In the genomic region with DNA sequence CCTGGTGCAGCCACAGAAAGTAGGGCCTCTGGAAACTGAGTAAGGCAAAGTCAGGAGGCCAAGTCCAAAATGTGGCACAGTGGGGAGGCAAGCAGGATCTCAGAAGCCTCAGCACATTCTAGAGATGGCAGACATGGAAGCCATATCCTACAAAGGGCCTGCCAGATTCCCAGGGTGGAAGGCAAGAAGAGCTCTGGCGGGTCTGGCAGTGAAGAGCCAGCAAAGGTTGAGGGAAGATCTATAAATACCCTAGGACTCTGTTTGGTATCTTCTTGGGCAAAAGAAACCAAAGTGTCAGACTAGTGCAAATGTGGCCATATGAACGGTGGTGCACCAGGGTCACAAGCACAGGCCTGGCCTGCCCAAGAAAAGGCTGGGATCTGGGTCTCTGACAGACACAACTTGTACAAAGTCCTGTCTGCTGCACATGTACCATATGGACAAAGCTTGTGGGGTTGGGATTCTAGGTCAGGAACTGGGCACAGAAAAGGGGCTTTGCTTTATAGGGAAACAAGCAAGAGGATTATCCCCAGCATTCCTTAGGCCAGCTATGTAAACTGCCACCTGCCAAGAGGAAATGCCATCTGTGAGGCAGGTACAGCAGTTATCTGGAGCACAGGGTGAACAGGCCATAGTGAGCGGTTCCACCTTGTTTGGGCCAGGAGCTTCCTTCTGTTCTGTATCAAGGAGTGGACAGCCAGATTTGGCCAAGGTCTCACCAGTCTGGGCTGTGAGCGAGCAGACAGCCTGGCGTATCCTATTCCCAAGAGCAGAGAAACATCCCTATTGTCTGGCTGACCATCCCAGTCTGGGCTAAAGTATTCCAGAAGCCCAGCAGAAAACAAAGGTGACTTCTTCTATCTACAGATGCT, we compare ENCODE assay signal across 17 cellular contexts. TPM values are rescaled to one million over a fixed set of nuclear protein-coding genes. Genes with fewer than 3 reads are reported as not detected.
A peak's percentile ranks its signal among the peaks of the same experiment; 100 is the strongest.
DNase-seq lines count a peak whose midpoint lies in the region; ATAC-seq and TF ChIP-seq lines count a peak whose summit lies in the region.
"Had no signal": no experiment of that assay in that cellular context is flagged by ENCODE, and none has a peak within 500 bp of the region (broad histone marks: within the 10 kb centered on the region; RNA-seq: fewer than 3 reads in every experiment).

No MANE protein-coding gene starts in this region.

- 47 to 76% (median 52%) methylated on average over 5 of the region's 5 CpGs for WGBS in psoas muscle, 3 donors

- in situ Hi-C loops in HAP-1 (cut with MboI; ENCODE audit: low sequenced_read_pairs): no loop called here

- POLR2A ChIA-PET in HEK293 (lab: Yijun Ruan, JAX) (interaction anchor here (0.6 to 1.2 kb wide), 2 partner anchors 28 to 160 kb away, joined by 4 read pairs; no protein-coding TSS in a partner anchor), RWPE1 (lab: Yijun Ruan, JAX; ENCODE audit: low non-redundant PET) (interaction anchor here (0.6 kb wide), 1 partner anchor 10 kb away, joined by 5 read pairs; no protein-coding TSS in a partner anchor)

- ATAC-seq in psoas muscle: peak; percentile 41 to 59 (median 56)
- ATAC-seq: CD8-positive, alpha-beta T cell had no signal

- CTCF ChIA-PET in HEK293 (lab: Yijun Ruan, JAX): interaction anchor here (0.6 to 6.1 kb wide), 10 partner anchors 8 to 1388 kb away, joined by 3 to 54 read pairs (median 7); no protein-coding TSS in a partner anchor
- CTCF ChIA-PET in RWPE1 (lab: Yijun Ruan, JAX): no interaction called here

- intact Hi-C loops in psoas muscle (cut with DNase I): no loop called here

- H3K9me3 ChIP-seq in HEK293 (ENCODE audit: control insufficient read depth, insufficient read depth, low read depth, low read length) (no peaks in the 10 kb centered on the region), psoas muscle (no peaks in the 10 kb centered on the region), HAP-1 (no peaks in the 10 kb centered on the region)
- H3K9me3 ChIP-seq: BLaER1 treated with 17β-estradiol and CSF1 and Interleukin-3, amounts not matched to agents 10 nM and 100 nM; SK-N-SH had no signal

- H3K36me3 ChIP-seq in HEK293 (ENCODE audit: control insufficient read depth in 2 of 2, insufficient read depth in 1 of 2, low read length in 2 of 2) (peaks cover 9 to 29% of the 10 kb centered on the region in 2 experiments; a peak in 2 of 3 replicates), psoas muscle (ENCODE audit: insufficient read depth in 1 of 2, low read depth in 1 of 2) (peaks cover 6 to 98% of the 10 kb centered on the region in 2 donors), HAP-1 (replicated peaks) (peaks cover 9% of the 10 kb centered on the region)

- no peak for DNase-seq in RWPE1 (ENCODE audit: low spot score)
- peak; percentile 96 for DNase-seq in cerebellar cortex (ENCODE audit: low spot score)
- no peak for DNase-seq in psoas muscle
- no peak for DNase-seq in NCI-H1105 (lab: John Stamatoyannopoulos, UW)
- DNase-seq in superior temporal gyrus (ENCODE audit: extremely low spot score): no peak
- no peak for DNase-seq in HAP-1 (ENCODE audit: low spot score in 2 of 2)
- DNase-seq: Calu3; CD8-positive, alpha-beta T cell; IMR-90; NCI-H1436; NCI-H1930; OCI-M1; SHP77; SK-N-SH had no signal

- TF ChIP-seq CTCF in HEK293 (tag by site-specific recombination; IDR thresholded peaks at IDR 0.05): no peak
- no peak for TF ChIP-seq CTCF in RWPE1 (conservative IDR thresholded peaks at IDR 0.05; ENCODE audit: low read depth)
- no peak for TF ChIP-seq CTCF in psoas muscle (IDR thresholded peaks at IDR 0.05)

- H3K4me1 ChIP-seq in HEK293 (ENCODE audit: control insufficient read depth, insufficient read depth, low read length) (no peaks in the 10 kb centered on the region), psoas muscle (peaks cover 4% of the 10 kb centered on the region), HAP-1 (no peaks in the 10 kb centered on the region)
- H3K4me1 ChIP-seq: BLaER1 treated with 17β-estradiol and CSF1 and Interleukin-3, amounts not matched to agents 10 nM and 100 nM had no signal

- H3K27me3 ChIP-seq in psoas muscle (ENCODE audit: insufficient read depth in 3 of 3, low read length in 2 of 3): no peaks in the 10 kb centered on the region
- no peaks in the 10 kb centered on the region for H3K27me3 ChIP-seq in HAP-1 (ENCODE audit: low read depth)
- H3K27me3 ChIP-seq: BLaER1 treated with 17β-estradiol and CSF1 and Interleukin-3, amounts not matched to agents 10 nM and 100 nM had no signal

- H3K27ac ChIP-seq in HEK293 (ENCODE audit: extremely low read depth, low read depth, low read length) (no peak overlapping the region), RWPE1 (0 out of 2 replicates have a peak overlapping the region, but pooled peaks have one; percentile 4), psoas muscle (peak overlapping the region; percentile 54)
- H3K27ac ChIP-seq: BLaER1 treated with 17β-estradiol and CSF1 and Interleukin-3, amounts not matched to agents 10 nM and 100 nM had no signal

- no peak overlapping the region for H3K4me3 ChIP-seq in HEK293 (ENCODE audit: low read depth, low read length)
- H3K4me3 ChIP-seq in psoas muscle: no peak overlapping the region
- no peak overlapping the region for H3K4me3 ChIP-seq in HAP-1
- H3K4me3 ChIP-seq: BLaER1 treated with 17β-estradiol and CSF1 and Interleukin-3, amounts not matched to agents 10 nM and 100 nM; GM12878 had no signal

TF ChIP-seq in HEK293, 187 proteins besides CTCF, POLR2A, EP300 and RAD21:
- TF ChIP-seq, protein P1, sequence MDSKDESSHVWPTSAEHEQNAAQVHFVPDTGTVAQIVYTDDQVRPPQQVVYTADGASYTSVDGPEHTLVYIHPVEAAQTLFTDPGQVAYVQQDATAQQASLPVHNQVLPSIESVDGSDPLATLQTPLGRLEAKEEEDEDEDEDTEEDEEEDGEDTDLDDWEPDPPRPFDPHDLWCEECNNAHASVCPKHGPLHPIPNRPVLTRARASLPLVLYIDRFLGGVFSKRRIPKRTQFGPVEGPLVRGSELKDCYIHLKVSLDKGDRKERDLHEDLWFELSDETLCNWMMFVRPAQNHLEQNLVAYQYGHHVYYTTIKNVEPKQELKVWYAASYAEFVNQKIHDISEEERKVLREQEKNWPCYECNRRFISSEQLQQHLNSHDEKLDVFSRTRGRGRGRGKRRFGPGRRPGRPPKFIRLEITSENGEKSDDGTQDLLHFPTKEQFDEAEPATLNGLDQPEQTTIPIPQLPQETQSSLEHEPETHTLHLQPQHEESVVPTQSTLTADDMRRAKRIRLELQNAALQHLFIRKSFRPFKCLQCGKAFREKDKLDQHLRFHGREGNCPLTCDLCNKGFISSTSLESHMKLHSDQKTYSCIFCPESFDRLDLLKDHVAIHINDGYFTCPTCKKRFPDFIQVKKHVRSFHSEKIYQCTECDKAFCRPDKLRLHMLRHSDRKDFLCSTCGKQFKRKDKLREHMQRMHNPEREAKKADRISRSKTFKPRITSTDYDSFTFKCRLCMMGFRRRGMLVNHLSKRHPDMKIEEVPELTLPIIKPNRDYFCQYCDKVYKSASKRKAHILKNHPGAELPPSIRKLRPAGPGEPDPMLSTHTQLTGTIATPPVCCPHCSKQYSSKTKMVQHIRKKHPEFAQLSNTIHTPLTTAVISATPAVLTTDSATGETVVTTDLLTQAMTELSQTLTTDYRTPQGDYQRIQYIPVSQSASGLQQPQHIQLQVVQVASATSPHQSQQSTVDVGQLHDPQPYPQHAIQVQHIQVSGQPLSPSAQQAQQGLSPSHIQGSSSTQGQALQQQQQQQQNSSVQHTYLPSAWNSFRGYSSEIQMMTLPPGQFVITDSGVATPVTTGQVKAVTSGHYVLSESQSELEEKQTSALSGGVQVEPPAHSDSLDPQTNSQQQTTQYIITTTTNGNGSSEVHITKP (tag by site-specific recombination; IDR thresholded peaks at IDR 0.05): peak; percentile 29; the same call in 1 of the 2 replicates
- TF ChIP-seq ZFP69B (tag by site-specific recombination; IDR thresholded peaks at IDR 0.05): no peak

RNA-seq across cellular contexts. Expression of a gene that starts 36.3 kb away (rescaled TPM):
- 1 to 10 TPM in 1 of 4 donors, under 1 TPM in 3; 0.44 to 1.4 (median 0.66) TPM for total RNA-seq in psoas muscle
- under 1 TPM; 0.10 to 0.39 (median 0.23) TPM for polyA plus RNA-seq in psoas muscle
